Comparison of ENCODE assay signal across 24 cellular contexts in the genomic region with DNA sequence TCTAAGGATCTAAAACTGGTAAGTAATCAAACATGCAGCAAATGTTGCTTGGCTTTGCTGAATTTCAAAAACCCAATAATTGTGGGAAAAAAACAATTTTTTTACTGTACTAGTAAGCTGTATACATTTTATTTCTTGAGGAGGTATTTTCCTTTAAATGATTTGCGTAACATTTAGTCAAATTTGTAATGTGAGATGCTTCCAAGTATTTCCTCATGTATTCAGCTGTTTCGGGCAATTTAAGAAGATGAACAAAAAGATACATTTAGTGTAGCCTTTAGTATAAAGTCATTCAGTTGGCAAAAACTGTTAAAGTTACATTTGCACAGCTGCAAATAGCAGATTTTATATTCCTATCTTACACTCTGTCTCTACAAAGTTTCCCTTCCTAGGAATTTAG.
A peak's percentile ranks its signal among the peaks of the same experiment; 100 is the strongest.
DNase-seq lines count a peak whose midpoint lies in the region; ATAC-seq, FAIRE-seq and TF ChIP-seq lines count a peak whose summit lies in the region.
"Had no signal": no experiment of that assay in that cellular context is flagged by ENCODE, and none has a peak within 500 bp of the region (broad histone marks: within the 10 kb centered on the region; RNA-seq: fewer than 3 reads in every experiment).

No MANE protein-coding gene starts in this region.

- intact Hi-C loops in PC-3 (cut with micrococcal nuclease), result no loop called here

- CTCF ChIA-PET in WTC11 (lab: Charles Lee), result no interaction called here
- CTCF ChIA-PET in PC-3 (lab: Charles Lee), result no interaction called here

- H3K9ac ChIP-seq in PC-3 (ENCODE audit: low read length), result no peak overlapping the region
- H3K9ac ChIP-seq: BLaER1 treated with 17β-estradiol and CSF1 and Interleukin-3, amounts not matched to agents 10 nM and 100 nM had no signal

- no peak overlapping the region for H3K4me3 ChIP-seq in fibroblast of mammary gland (ENCODE audit: control insufficient read depth, low read depth, low read length)
- H3K4me3 ChIP-seq in PC-3 (ENCODE audit: low read length), result no peak overlapping the region
- no peak overlapping the region for H3K4me3 ChIP-seq in effector memory CD4-positive, alpha-beta T cell (ENCODE audit: insufficient read depth, low read depth, low read length, poor library complexity, severe bottlenecking)
- H3K4me3 ChIP-seq: BLaER1 treated with 17β-estradiol and CSF1 and Interleukin-3, amounts not matched to agents 10 nM and 100 nM; GM23338 had no signal

- H2AFZ ChIP-seq in PC-3 (ENCODE audit: low read length), result no peak overlapping the region
- H2AFZ ChIP-seq: GM23338 had no signal

- H3K79me2 ChIP-seq in PC-3 (ENCODE audit: low read length), result no peaks in the 10 kb centered on the region

- H3K27ac ChIP-seq in PC-3 (ENCODE audit: low read length), result no peak overlapping the region
- no peak overlapping the region for H3K27ac ChIP-seq in effector memory CD4-positive, alpha-beta T cell (ENCODE audit: insufficient read depth, low read length, poor library complexity, severe bottlenecking)
- H3K27ac ChIP-seq: 22Rv1; BLaER1 treated with 17β-estradiol and CSF1 and Interleukin-3, amounts not matched to agents 10 nM and 100 nM had no signal

- H3K4me1 Mint-ChIP-seq in WTC11 (peaks cover 38% of the 10 kb centered on the region), nephron (peaks cover 23% of the 10 kb centered on the region)
- H3K4me1 Mint-ChIP-seq: CD8-positive, alpha-beta memory T cell had no signal

- peak overlapping the region; percentile 18; the same call in 1 of the 2 replicates for H3K27ac Mint-ChIP-seq in WTC11
- H3K27ac Mint-ChIP-seq in nephron, result peak overlapping the region in 2 of 3 experiments; percentile 49 to 57
- H3K27ac Mint-ChIP-seq: B cell; CD4-positive, alpha-beta T cell; CD8-positive, alpha-beta memory T cell; GM23338 had no signal

- H3K4me1 ChIP-seq in PC-3 (ENCODE audit: insufficient read depth, low read length), result no peaks in the 10 kb centered on the region
- H3K4me1 ChIP-seq in effector memory CD4-positive, alpha-beta T cell (ENCODE audit: control insufficient read depth, insufficient read depth, low read length, poor library complexity, severe bottlenecking), result no peaks in the 10 kb centered on the region

- no peaks in the 10 kb centered on the region for H3K9me2 ChIP-seq in PC-3 (replicated peaks; ENCODE audit: low read length)

- no peaks in the 10 kb centered on the region for H4K20me1 ChIP-seq in PC-3 (ENCODE audit: low read length)
- H4K20me1 ChIP-seq: BLaER1 treated with 17β-estradiol and CSF1 and Interleukin-3, amounts not matched to agents 10 nM and 100 nM had no signal

- no peak for TF ChIP-seq CTCF in WTC11 (IDR thresholded peaks at IDR 0.05)
- TF ChIP-seq CTCF in fibroblast of mammary gland (conservative IDR thresholded peaks at IDR 0.05; ENCODE audit: control insufficient read depth, insufficient read depth, low read depth, low read length), result no peak
- TF ChIP-seq CTCF in nephron (IDR thresholded peaks at IDR 0.05; ENCODE audit: unreplicated experiment in 3 of 3), result no peak
- TF ChIP-seq CTCF in PC-3 (conservative IDR thresholded peaks at IDR 0.05; ENCODE audit: low read depth, low read length), result no peak

- FAIRE-seq in GM19239 (lab: Jason Lieb, UNC), result peak; percentile 18
- FAIRE-seq: A204.1, D721Med, GM12891, GM18507 had no signal

- ATAC-seq in WTC11 (no peak), HG03175 (IDR thresholded peaks at IDR 0.05; ENCODE audit: unreplicated experiment) (no peak), PC-3 (no peak)
- ATAC-seq: GM23338, HCT116 had no signal

- H3K36me3 Mint-ChIP-seq in WTC11, result peaks cover 3% of the 10 kb centered on the region; the same call in 1 of the 2 replicates
- H3K36me3 Mint-ChIP-seq in nephron (ENCODE audit: low read depth), result peaks cover 7% of the 10 kb centered on the region
- H3K36me3 Mint-ChIP-seq: CD14-positive monocyte had no signal

- H3K27me3 ChIP-seq in PC-3 (ENCODE audit: low read length), result no peaks in the 10 kb centered on the region
- no peaks in the 10 kb centered on the region for H3K27me3 ChIP-seq in effector memory CD4-positive, alpha-beta T cell (replicated peaks; ENCODE audit: control insufficient read depth, insufficient read depth, low read length, poor library complexity, severe bottlenecking)
- H3K27me3 ChIP-seq: BLaER1 treated with 17β-estradiol and CSF1 and Interleukin-3, amounts not matched to agents 10 nM and 100 nM had no signal

- H3K4me3 Mint-ChIP-seq in WTC11 (no peak overlapping the region), nephron (no peak overlapping the region)
- H3K4me3 Mint-ChIP-seq: B cell; CD14-positive monocyte; CD4-positive, alpha-beta T cell; CD8-positive, alpha-beta memory T cell; GM23338; H9 had no signal

- no peaks in the 10 kb centered on the region for H3K9me3 ChIP-seq in PC-3 (ENCODE audit: low read length)
- H3K9me3 ChIP-seq in effector memory CD4-positive, alpha-beta T cell (ENCODE audit: control insufficient read depth, low read length), result no peaks in the 10 kb centered on the region
- H3K9me3 ChIP-seq: BLaER1 treated with 17β-estradiol and CSF1 and Interleukin-3, amounts not matched to agents 10 nM and 100 nM had no signal

- H3K9me3 Mint-ChIP-seq in WTC11, result no peaks in the 10 kb centered on the region
- no peaks in the 10 kb centered on the region for H3K9me3 Mint-ChIP-seq in nephron
- H3K9me3 Mint-ChIP-seq: CD4-positive, alpha-beta T cell; CD8-positive, alpha-beta memory T cell; GM23338; H9 had no signal

- no peaks in the 10 kb centered on the region for H3F3A ChIP-seq in PC-3 (ENCODE audit: low read length, unreplicated experiment)

- DNase-seq in GM19239 (ENCODE audit: insufficient read length, low spot score) (no peak), WTC11 (ENCODE audit: low spot score) (no peak), fibroblast of mammary gland (ENCODE audit: low read depth) (peak; percentile 23), SKM-1 treated with dmso at 0.1 percent for 144 hours (lab: John Stamatoyannopoulos, UW; ENCODE audit: unreplicated experiment) (no peak), PC-3 (no peak)
- DNase-seq in effector memory CD4-positive, alpha-beta T cell, result no peak
- DNase-seq: CD4-positive, alpha-beta T cell; CD8-positive, alpha-beta memory T cell; DMS 273 treated with DMSO at 0.1 percent for 48 hours; DMS79; GF-D8; H9 had no signal

- H3K4me2 ChIP-seq in PC-3 (ENCODE audit: low read length), result no peak overlapping the region
- H3K4me2 ChIP-seq: BLaER1 treated with 17β-estradiol and CSF1 and Interleukin-3, amounts not matched to agents 10 nM and 100 nM; GM23338 had no signal

- BruUV-seq in PC-3 (replicated peaks; lab: Mats Ljungman, UMichigan), result no TSS peak

- POLR2A ChIA-PET in WTC11 (lab: Charles Lee) (no interaction called here), PC-3 (lab: Charles Lee; ENCODE audit: unreplicated experiment) (no interaction called here)

- no peaks in the 10 kb centered on the region for H3K36me3 ChIP-seq in PC-3 (ENCODE audit: low read depth, low read length)
- no peaks in the 10 kb centered on the region for H3K36me3 ChIP-seq in effector memory CD4-positive, alpha-beta T cell (ENCODE audit: control insufficient read depth, insufficient read depth, low read length)
- H3K36me3 ChIP-seq: BLaER1 treated with 17β-estradiol and CSF1 and Interleukin-3, amounts not matched to agents 10 nM and 100 nM had no signal

- H3K27me3 Mint-ChIP-seq in WTC11 (ENCODE audit: low read depth), result no peaks in the 10 kb centered on the region
- H3K27me3 Mint-ChIP-seq in nephron (ENCODE audit: low read depth), result no peaks in the 10 kb centered on the region
- H3K27me3 Mint-ChIP-seq: CD4-positive, alpha-beta T cell had no signal

TF ChIP-seq in WTC11, 78 proteins besides CTCF, POLR2A, EP300 and RAD21:
- TF ChIP-seq FOXP1 (CRISPR knock-in tag; IDR thresholded peaks at IDR 0.05; ENCODE audit: borderline replicate concordance) (no peak), JAZF1 (CRISPR knock-in tag; IDR thresholded peaks at IDR 0.05) (no peak)
- TF ChIP-seq, protein P1, sequence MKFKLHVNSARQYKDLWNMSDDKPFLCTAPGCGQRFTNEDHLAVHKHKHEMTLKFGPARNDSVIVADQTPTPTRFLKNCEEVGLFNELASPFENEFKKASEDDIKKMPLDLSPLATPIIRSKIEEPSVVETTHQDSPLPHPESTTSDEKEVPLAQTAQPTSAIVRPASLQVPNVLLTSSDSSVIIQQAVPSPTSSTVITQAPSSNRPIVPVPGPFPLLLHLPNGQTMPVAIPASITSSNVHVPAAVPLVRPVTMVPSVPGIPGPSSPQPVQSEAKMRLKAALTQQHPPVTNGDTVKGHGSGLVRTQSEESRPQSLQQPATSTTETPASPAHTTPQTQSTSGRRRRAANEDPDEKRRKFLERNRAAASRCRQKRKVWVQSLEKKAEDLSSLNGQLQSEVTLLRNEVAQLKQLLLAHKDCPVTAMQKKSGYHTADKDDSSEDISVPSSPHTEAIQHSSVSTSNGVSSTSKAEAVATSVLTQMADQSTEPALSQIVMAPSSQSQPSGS (CRISPR knock-in tag; IDR thresholded peaks at IDR 0.05; ENCODE audit: borderline replicate concordance, low read depth), result no peak
